8 cellular contexts compared by ENCODE assay signal in genomic region chr17:2064980-2065785, GRCh38. TPM values are rescaled to one million over a fixed set of nuclear protein-coding genes. Genes with fewer than 3 reads are reported as not detected.
DNase-seq lines count a peak whose midpoint lies in the region; ATAC-seq and TF ChIP-seq lines count a peak whose summit lies in the region.

No MANE protein-coding gene starts in this region.

- DNase-seq in AG04450 (ENCODE audit: low read depth, low spot score) (no peak), HCEC 1CT (peak; percentile 55), prostate gland (ENCODE audit: low spot score) (no peak), caudate nucleus (lab: John Stamatoyannopoulos, UW) (no peak)
- DNase-seq in activated CD4-positive, alpha-beta T cell treated with anti-CD3 and anti-CD28 coated beads for 4 hours: peak; percentile 45 to 51

- peak; percentile 39 for ATAC-seq in esophagus mucosa
- ATAC-seq in GM19395 (IDR thresholded peaks at IDR 0.05; ENCODE audit: unreplicated experiment): no peak
- no peak for ATAC-seq in GM19397 (IDR thresholded peaks at IDR 0.05; ENCODE audit: unreplicated experiment)

- CTCF ChIA-PET in AG04450 (lab: Charles Lee): interaction anchor here (0.6 to 1.2 kb wide), 4 partner anchors 35 to 202 kb away, joined by 3 to 7 read pairs (median 4); no protein-coding TSS in a partner anchor

- no peaks in the 10 kb centered on the region for H3K36me3 ChIP-seq in prostate gland

- H3K9me3 ChIP-seq in AG04450 (ENCODE audit: control insufficient read depth, insufficient read depth, low read length) (no peaks in the 10 kb centered on the region; the same call in 1 of the 2 replicates), prostate gland (no peaks in the 10 kb centered on the region)

- H3K4me1 ChIP-seq in prostate gland (replicated peaks): peaks cover 4% of the 10 kb centered on the region

- intact Hi-C loops in prostate gland (cut with DNase I): no loop called here

- POLR2A ChIA-PET in AG04450 (lab: Yijun Ruan, JAX): no interaction called here

- no peaks in the 10 kb centered on the region for H3K27me3 ChIP-seq in AG04450 (ENCODE audit: control insufficient read depth, insufficient read depth, low read length)
- H3K27me3 ChIP-seq in prostate gland (replicated peaks; ENCODE audit: insufficient read depth): no peaks in the 10 kb centered on the region

- H3K27ac ChIP-seq in AG04450 (ENCODE audit: low read depth, low read length) (peak overlapping the region; percentile 94), prostate gland (peak overlapping the region; percentile 75 to 82), caudate nucleus (ENCODE audit: low read depth, low read length) (no peak overlapping the region)

- no peak for TF ChIP-seq POLR2A in prostate gland (IDR thresholded peaks at IDR 0.05)

- WGBS in prostate gland: 80% methylated on average over 24 of the region's 24 CpGs

- H3K4me3 ChIP-seq in AG04450 (ENCODE audit: low read depth, low read length) (no peak overlapping the region), prostate gland (no peak overlapping the region)

- TF ChIP-seq CTCF in AG04450 (IDR thresholded peaks at IDR 0.05; ENCODE audit: low read depth, low read length): peak; percentile 37
- TF ChIP-seq CTCF in prostate gland (IDR thresholded peaks at IDR 0.05): peak in 1 of 4 experiments; percentile 29

RNA-seq across cellular contexts. Expression of gene HIC1, which starts 10.3 kb away (rescaled TPM):
- 12.7 and 14.4 TPM in 2 replicates for polyA plus RNA-seq in AG04450 (2011; rRNA removed)
- 13.7 and 15.8 TPM in 2 replicates for polyA minus RNA-seq in AG04450 (2011; rRNA and poly(A)+ RNA removed)
- 2.3 TPM for total RNA-seq in esophagus mucosa
- 10 to 100 TPM; 20.5 to 33.1 TPM for total RNA-seq in prostate gland

RNA-seq across cellular contexts. Expression of gene OVCA2, which starts 23.4 kb away (rescaled TPM):
- polyA plus RNA-seq in AG04450 (2011; rRNA removed): 38.0 and 45.0 TPM in 2 replicates
- 16.8 and 18.1 TPM in 2 replicates for polyA minus RNA-seq in AG04450 (2011; rRNA and poly(A)+ RNA removed)
- total RNA-seq in esophagus mucosa (32.3 TPM), prostate gland (10 to 100 TPM; 52.2 to 57.5 TPM)

RNA-seq across cellular contexts. Expression of gene DPH1, which starts 35.2 kb away (rescaled TPM):
- 25.3 and 29.9 TPM in 2 replicates for polyA plus RNA-seq in AG04450 (2011; rRNA removed)
- polyA minus RNA-seq in AG04450 (2011; rRNA and poly(A)+ RNA removed): 27.5 and 45.4 TPM in 2 replicates
- total RNA-seq in esophagus mucosa: 29.1 TPM
- total RNA-seq in prostate gland: 10 to 100 TPM; 61.4 to 84.1 TPM

RNA-seq across cellular contexts. Expression of gene RTN4RL1, which starts 40.0 kb away (rescaled TPM):
- polyA plus RNA-seq in AG04450 (2011; rRNA removed): 0.02 and 0.04 TPM in 2 replicates
- not detected in 2 replicates for polyA minus RNA-seq in AG04450 (2011; rRNA and poly(A)+ RNA removed)
- total RNA-seq in esophagus mucosa (1.2 TPM), prostate gland (10 to 100 TPM in 1 of 2 donors, 1 to 10 TPM in 1; 8.3 to 21.5 TPM)

Comparison
In these comparisons a context has a peak if more than half of its experiments do, and no peak if none do; other contexts are left out.
1. DNase-seq: peak in HCEC 1CT (single experiment) and activated CD4-positive, alpha-beta T cell treated with anti-CD3 and anti-CD28 coated beads for 4 hours (2 of 2); none in AG04450 (single experiment), prostate gland (single experiment) and caudate nucleus (0 of 61).